ENCODE assay signal across 1 cellular context in the genomic region with DNA sequence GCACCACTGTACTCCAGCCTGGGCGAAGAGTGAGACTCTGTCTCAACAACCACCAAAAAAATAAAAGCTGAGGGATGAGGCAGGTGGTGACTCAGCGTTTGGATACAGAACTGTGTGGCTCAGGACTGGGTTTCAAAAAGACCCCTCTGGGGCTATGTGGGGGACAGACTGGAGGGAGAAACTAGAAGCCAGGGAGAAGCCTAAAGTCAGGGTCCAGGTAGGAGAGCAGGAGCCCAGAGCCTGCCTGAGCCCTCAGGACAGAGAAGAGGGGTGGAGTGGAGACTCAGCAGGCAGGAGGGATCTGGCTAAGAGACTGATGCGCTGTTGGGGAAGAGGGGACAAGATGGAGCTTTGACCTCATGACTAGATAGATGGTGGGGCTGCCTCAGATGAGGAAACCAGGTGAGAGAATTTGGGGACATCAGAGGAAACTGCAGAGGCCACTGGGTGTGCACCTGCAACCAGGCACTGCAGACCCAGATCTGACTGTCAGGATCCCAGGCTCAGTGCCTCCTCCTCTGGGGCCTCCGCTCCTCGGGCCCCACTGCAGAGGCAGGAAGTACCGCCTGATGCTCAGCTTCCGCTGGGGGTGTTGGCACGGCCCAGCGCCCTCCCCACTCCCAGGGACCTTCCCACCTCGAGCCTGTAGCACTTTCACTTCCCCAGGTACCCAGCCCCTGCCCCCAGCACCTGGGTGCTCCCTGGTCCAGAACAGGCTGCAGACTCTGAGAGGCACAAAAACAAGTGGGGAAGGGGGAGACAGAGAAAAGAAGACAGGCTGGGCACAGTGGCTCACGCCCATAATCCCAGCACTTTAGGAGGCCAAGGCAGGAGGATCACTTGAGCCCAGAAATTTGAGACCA.
TF ChIP-seq lines count a peak whose summit lies in the region.

No MANE protein-coding gene starts in this region.

TF ChIP-seq in GM12878, 131 proteins besides CTCF, POLR2A, EP300 and RAD21 (continued from another document):
- peak; percentile 37; the same call in 1 of the 2 replicates for TF ChIP-seq BACH1 (IDR thresholded peaks at IDR 0.05; ENCODE audit: borderline replicate concordance)
- peak; percentile 96 for TF ChIP-seq DPF2 (IDR thresholded peaks at IDR 0.05)
- TF ChIP-seq RFX5 (IDR thresholded peaks at IDR 0.05; ENCODE audit: low read depth, low read length): no peak
- TF ChIP-seq SP1 (IDR thresholded peaks at IDR 0.05; ENCODE audit: low read depth, low read length): peak; percentile 68
- TF ChIP-seq PAX8 (IDR thresholded peaks at IDR 0.05): no peak
- no peak for TF ChIP-seq ZNF274 (IDR thresholded peaks at IDR 0.05; ENCODE audit: insufficient read depth, insufficient read length)
- TF ChIP-seq EGR1 (IDR thresholded peaks at IDR 0.05; ENCODE audit: borderline replicate concordance in 1 of 2, low read depth in 2 of 2, low read length in 2 of 2): no peak; a peak in 1 of 3 replicates
- TF ChIP-seq CHD2 (IDR thresholded peaks at IDR 0.05; ENCODE audit: borderline replicate concordance, low read depth, low read length): peak; percentile 72; the same call in 1 of the 2 replicates
- TF ChIP-seq KAT2A (conservative IDR thresholded peaks at IDR 0.05; ENCODE audit: control insufficient read depth, low read depth, low read length): no peak
- TF ChIP-seq TCF3 (IDR thresholded peaks at IDR 0.05; ENCODE audit: borderline replicate concordance, insufficient read depth, low read depth, low read length): peak; percentile 76; the same call in 1 of the 2 replicates
- TF ChIP-seq KLF5 (IDR thresholded peaks at IDR 0.05; ENCODE audit: partially characterized antibody): peak; percentile 7
- TF ChIP-seq JUNB (IDR thresholded peaks at IDR 0.05): no peak
- TF ChIP-seq CHD4 (IDR thresholded peaks at IDR 0.05): no peak
- TF ChIP-seq, protein P1, sequence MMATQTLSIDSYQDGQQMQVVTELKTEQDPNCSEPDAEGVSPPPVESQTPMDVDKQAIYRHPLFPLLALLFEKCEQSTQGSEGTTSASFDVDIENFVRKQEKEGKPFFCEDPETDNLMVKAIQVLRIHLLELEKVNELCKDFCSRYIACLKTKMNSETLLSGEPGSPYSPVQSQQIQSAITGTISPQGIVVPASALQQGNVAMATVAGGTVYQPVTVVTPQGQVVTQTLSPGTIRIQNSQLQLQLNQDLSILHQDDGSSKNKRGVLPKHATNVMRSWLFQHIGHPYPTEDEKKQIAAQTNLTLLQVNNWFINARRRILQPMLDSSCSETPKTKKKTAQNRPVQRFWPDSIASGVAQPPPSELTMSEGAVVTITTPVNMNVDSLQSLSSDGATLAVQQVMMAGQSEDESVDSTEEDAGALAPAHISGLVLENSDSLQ (IDR thresholded peaks at IDR 0.05): no peak
